Comparison of ENCODE assay signal across 8 cellular contexts in the genomic region with DNA sequence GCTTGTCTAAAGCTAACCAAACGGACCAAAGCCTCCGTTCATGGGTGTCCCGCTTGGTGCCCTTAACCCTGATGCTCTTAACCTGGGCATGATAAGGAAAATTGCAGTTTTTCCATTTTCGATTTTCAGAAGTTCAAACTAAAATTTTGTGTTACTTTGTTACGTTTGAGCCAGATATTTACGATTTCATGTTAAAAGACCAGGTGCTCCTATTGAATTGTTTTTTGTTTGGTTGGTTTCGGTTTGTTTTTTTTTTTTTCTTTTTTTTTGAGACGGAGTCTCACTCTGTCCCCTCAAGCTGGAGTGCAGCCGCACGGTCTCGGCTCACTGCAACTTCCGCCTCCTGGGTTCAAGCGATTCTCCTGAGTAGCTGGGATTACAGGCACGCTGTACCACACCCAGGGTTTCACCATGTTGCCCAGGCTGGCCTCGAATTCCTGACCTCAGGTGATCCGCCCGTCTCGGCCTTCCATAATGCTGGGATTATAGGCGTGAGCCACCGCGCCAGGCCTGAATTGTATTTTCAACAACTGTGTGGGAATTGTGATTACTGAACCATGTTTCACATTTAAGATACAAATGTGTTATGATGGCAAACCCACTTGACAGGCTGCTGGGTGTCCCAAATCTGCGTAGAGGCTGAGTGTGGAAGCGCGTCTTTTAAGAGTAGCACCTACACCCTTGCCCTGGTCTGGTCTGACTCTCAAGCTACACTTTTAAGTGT. TPM values are rescaled to one million over a fixed set of nuclear protein-coding genes. Genes with fewer than 3 reads are reported as not detected.
DNase-seq lines count a peak whose midpoint lies in the region; ATAC-seq and TF ChIP-seq lines count a peak whose summit lies in the region.

No MANE protein-coding gene starts in this region.

- intact Hi-C loops in Right ventricle myocardium inferior (cut with DNase I) (loop anchor here (10.0 kb wide), 1 partner anchor 71 kb away; no protein-coding TSS in a partner anchor), body of pancreas (cut with DNase I) (no loop called here)

- H2BK5ac ChIP-seq in mesendoderm (ENCODE audit: low read length): peak overlapping the region; percentile 87

- ATAC-seq in Right ventricle myocardium inferior: no peak
- no peak for ATAC-seq in body of pancreas
- no peak for ATAC-seq in HG03354 (IDR thresholded peaks at IDR 0.05; ENCODE audit: poor library complexity, severe bottlenecking, unreplicated experiment)
- ATAC-seq in HG02642 (IDR thresholded peaks at IDR 0.05; ENCODE audit: poor library complexity, unreplicated experiment): no peak
- no peak for ATAC-seq in GM19467 (IDR thresholded peaks at IDR 0.05; ENCODE audit: unreplicated experiment)

- H3K27ac ChIP-seq in right atrium auricular region (peak overlapping the region; percentile 94 to 97), body of pancreas (peak overlapping the region; percentile 77 to 96 (median 88)), mesendoderm (ENCODE audit: low read depth, low read length) (peak overlapping the region; percentile 60)

- H3K4me3 ChIP-seq in right atrium auricular region: peak overlapping the region; percentile 49 to 79
- H3K4me3 ChIP-seq in body of pancreas: peak overlapping the region in 1 of 2 donors; percentile 23
- H3K4me3 ChIP-seq in mesendoderm (ENCODE audit: low read length): peak overlapping the region; percentile 74

- DNase-seq in right atrium auricular region (ENCODE audit: low spot score): no peak
- DNase-seq in Right ventricle myocardium inferior (ENCODE audit: missing footprints): no peak
- DNase-seq in body of pancreas: peak in 1 of 4 donors; percentile 16
- no peak for DNase-seq in mesendoderm
- no peak for DNase-seq in HK-2 (ENCODE audit: unreplicated experiment)

- H3K9me3 ChIP-seq in right atrium auricular region: no peaks in the 10 kb centered on the region
- H3K9me3 ChIP-seq in body of pancreas: no peaks in the 10 kb centered on the region

- peak overlapping the region; percentile 41 for H3K4ac ChIP-seq in mesendoderm (ENCODE audit: low read depth, low read length)

- no peak overlapping the region for H2BK15ac ChIP-seq in mesendoderm (replicated peaks; ENCODE audit: low read depth)

- peak overlapping the region; percentile 98 for H3K56ac ChIP-seq in mesendoderm (ENCODE audit: low read length)

- no peak overlapping the region for H2AK5ac ChIP-seq in mesendoderm (ENCODE audit: low read length)

- 74 to 80% methylated on average over 24 of the region's 24 CpGs for WGBS in body of pancreas, 2 donors
- 100% methylated on average over 1 of the region's 24 CpGs for WGBS in mesendoderm (ENCODE audit: extremely low coverage, insufficient coverage, low lambda C conversion rate)

- peaks cover 19% of the 10 kb centered on the region for H3K79me2 ChIP-seq in mesendoderm (ENCODE audit: control insufficient read depth, insufficient read depth, low read length)

- H3K4me1 ChIP-seq in right atrium auricular region: peaks cover 0 to 21% of the 10 kb centered on the region in 2 donors
- peaks cover 15% of the 10 kb centered on the region for H3K4me1 ChIP-seq in body of pancreas
- peaks cover 4% of the 10 kb centered on the region for H3K4me1 ChIP-seq in mesendoderm (ENCODE audit: control insufficient read depth, low read depth, low read length)

- no peak overlapping the region for H2BK120ac ChIP-seq in mesendoderm (ENCODE audit: low read depth, low read length)

- peak overlapping the region; percentile 91 for H3K18ac ChIP-seq in mesendoderm (ENCODE audit: low read length)

- peak overlapping the region; percentile 77 for H4K5ac ChIP-seq in mesendoderm (ENCODE audit: low read length)

- no peak overlapping the region for H4K8ac ChIP-seq in mesendoderm (ENCODE audit: low read depth, low read length)

- no peaks in the 10 kb centered on the region for H3K36me3 ChIP-seq in right atrium auricular region
- no peaks in the 10 kb centered on the region for H3K36me3 ChIP-seq in body of pancreas (replicated peaks in 1 of 2; ENCODE audit: insufficient read depth in 1 of 2, low read depth in 2 of 2)
- no peaks in the 10 kb centered on the region for H3K36me3 ChIP-seq in mesendoderm (ENCODE audit: control insufficient read depth, insufficient read depth, low read length)

- H3K4me2 ChIP-seq in mesendoderm (ENCODE audit: low read length): peak overlapping the region; percentile 84

- H3K9ac ChIP-seq in mesendoderm (ENCODE audit: low read length): peak overlapping the region; percentile 94

- TF ChIP-seq CTCF in right atrium auricular region (IDR thresholded peaks at IDR 0.05) (no peak), body of pancreas (IDR thresholded peaks at IDR 0.05) (no peak)

- H3K27me3 ChIP-seq in right atrium auricular region (no peaks in the 10 kb centered on the region), body of pancreas (no peaks in the 10 kb centered on the region), mesendoderm (ENCODE audit: insufficient read depth, low read length, poor library complexity) (no peaks in the 10 kb centered on the region)

- TF ChIP-seq POLR2A in body of pancreas (IDR thresholded peaks at IDR 0.05): no peak

- peaks cover 4% of the 10 kb centered on the region for H3K79me1 ChIP-seq in mesendoderm (ENCODE audit: low read length)

- H3K23ac ChIP-seq in mesendoderm (ENCODE audit: low read length): peak overlapping the region; percentile 75

RNA-seq across cellular contexts. Expression of gene USP28, which starts 0.9 kb away (rescaled TPM):
- 100 to 1,000 TPM; 116 to 135 TPM for total RNA-seq in right atrium auricular region
- 145 TPM for total RNA-seq in Right ventricle myocardium inferior
- 10 to 100 TPM; 17.9 to 31.0 TPM for total RNA-seq in body of pancreas
- 34.2 TPM for polyA plus RNA-seq in mesendoderm (2013, experiment 1 of 2)
- 34.9 TPM for polyA plus RNA-seq in mesendoderm (2013, experiment 2 of 2)

RNA-seq across cellular contexts. Expression of gene HTR3B, which starts 28.4 kb away (rescaled TPM):
- total RNA-seq in right atrium auricular region (not detected), Right ventricle myocardium inferior (not detected), body of pancreas (not detected)
- 0.13 TPM for polyA plus RNA-seq in mesendoderm (2013, experiment 1 of 2)
- polyA plus RNA-seq in mesendoderm (2013, experiment 2 of 2): 0.14 TPM
